In the genomic region with DNA sequence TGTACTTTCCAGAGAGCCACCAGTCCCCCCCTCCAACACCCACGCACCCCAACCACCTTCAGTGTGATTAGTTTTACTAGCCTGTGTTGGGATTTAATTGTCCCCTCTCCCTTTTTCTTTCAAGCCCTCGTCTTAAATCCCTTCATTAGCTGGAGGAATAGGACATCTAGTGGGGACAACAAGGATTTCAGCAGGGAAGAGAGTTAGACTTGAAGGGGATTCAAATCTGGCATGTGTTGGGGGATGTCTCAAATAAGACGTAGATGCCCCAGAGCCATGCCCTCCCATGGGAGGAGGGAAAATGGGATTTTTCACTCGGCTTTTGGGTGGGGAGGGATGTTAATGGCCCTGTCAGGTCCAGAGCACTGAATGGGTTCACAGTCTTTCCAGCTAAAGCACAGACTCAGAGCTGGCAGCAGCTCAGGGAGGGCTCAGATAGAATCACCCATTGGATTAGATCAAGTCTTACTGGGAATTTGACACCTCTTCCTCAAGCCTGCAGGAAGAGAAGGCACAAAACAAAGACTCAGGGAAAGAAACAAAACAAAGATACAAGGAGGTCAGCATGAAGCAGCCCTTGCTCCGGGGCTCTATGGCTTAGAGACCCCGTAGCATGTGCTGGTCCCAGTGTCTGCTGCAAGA, we compare ENCODE assay signal across 9 cellular contexts. TPM values are rescaled to one million over a fixed set of nuclear protein-coding genes. Genes with fewer than 3 reads are reported as not detected.
A peak's percentile ranks its signal among the peaks of the same experiment; 100 is the strongest.
DNase-seq lines count a peak whose midpoint lies in the region; ATAC-seq and TF ChIP-seq lines count a peak whose summit lies in the region.
"Had no signal": no experiment of that assay in that cellular context is flagged by ENCODE, and none has a peak within 500 bp of the region (broad histone marks: within the 10 kb centered on the region; RNA-seq: fewer than 3 reads in every experiment).

No MANE protein-coding gene starts in this region.

- no peak overlapping the region for H3K4me3 Mint-ChIP-seq in naive thymus-derived CD8-positive, alpha-beta T cell

- POLR2A ChIA-PET in naive thymus-derived CD8-positive, alpha-beta T cell (lab: Charles Lee): interaction anchor here (0.8 to 1.9 kb wide), 2 partner anchors 114 to 317 kb away, joined by 4 to 11 read pairs; no protein-coding TSS in a partner anchor

- WGBS in adrenal gland, 4 donors: 25 to 31% (median 28%) methylated on average over 6 of the region's 6 CpGs

- TF ChIP-seq CTCF in BE2C (IDR thresholded peaks at IDR 0.05; ENCODE audit: low read depth, low read length) (peak; percentile 78), adrenal gland (IDR thresholded peaks at IDR 0.05) (peak; percentile 19 to 52 (median 40))

- H3K27me3 ChIP-seq in BE2C (no peaks in the 10 kb centered on the region), adrenal gland (peaks cover 16% of the 10 kb centered on the region)

- H3K9me3 ChIP-seq in BE2C (no peaks in the 10 kb centered on the region), adrenal gland (replicated peaks in 1 of 3) (no peaks in the 10 kb centered on the region)

- H3K9me3 Mint-ChIP-seq in naive thymus-derived CD8-positive, alpha-beta T cell: no peaks in the 10 kb centered on the region

- no peak overlapping the region for H3K27ac ChIP-seq in adrenal gland

- intact Hi-C loops in adrenal gland (cut with DNase I): loop anchor here (2.0 to 10.0 kb wide), 7 partner anchors 218 to 506 kb away; partner anchors contain the start of gene TNNI2 (in 1 of the 2)

- H3K4me3 ChIP-seq in BE2C (ENCODE audit: low read depth, low read length) (no peak overlapping the region), adrenal gland (no peak overlapping the region)

- no peak for DNase-seq in BE2C
- peak; percentile 83 for DNase-seq in HuH-7 (ENCODE audit: low spot score)
- no peak for DNase-seq in adrenal gland
- peak; percentile 91 for DNase-seq in left kidney (ENCODE audit: low read depth, low spot score)
- no peak for DNase-seq in foreskin melanocyte
- DNase-seq in naive thymus-derived CD8-positive, alpha-beta T cell: no peak
- DNase-seq in T-helper 2 cell: no peak
- no peak for DNase-seq in putamen (ENCODE audit: low spot score)
- DNase-seq: cortex of kidney had no signal

- H3K36me3 Mint-ChIP-seq in naive thymus-derived CD8-positive, alpha-beta T cell: no peaks in the 10 kb centered on the region

- H3K27ac Mint-ChIP-seq in naive thymus-derived CD8-positive, alpha-beta T cell: peak overlapping the region in 1 of 10 donors; percentile 43

- H3K27me3 Mint-ChIP-seq in naive thymus-derived CD8-positive, alpha-beta T cell: peaks cover 12 to 60% (median 45%) of the 10 kb centered on the region in 5 donors

- no peak for ATAC-seq in naive thymus-derived CD8-positive, alpha-beta T cell

- peaks cover 27% of the 10 kb centered on the region for H3K4me1 ChIP-seq in BE2C
- peaks cover 0 to 6% of the 10 kb centered on the region in 2 donors for H3K4me1 ChIP-seq in adrenal gland (replicated peaks in 1 of 2)

- H3K36me3 ChIP-seq in BE2C: peaks cover 16% of the 10 kb centered on the region
- H3K36me3 ChIP-seq in adrenal gland (replicated peaks in 1 of 2): no peaks in the 10 kb centered on the region

- peaks cover 7 to 11% (median 7%) of the 10 kb centered on the region in 4 donors for H3K4me1 Mint-ChIP-seq in naive thymus-derived CD8-positive, alpha-beta T cell

- no peak for TF ChIP-seq POLR2A in adrenal gland (IDR thresholded peaks at IDR 0.05)

RNA-seq across cellular contexts. Expression of gene INS, which starts 10.7 kb away (rescaled TPM):
- polyA plus RNA-seq in BE2C (2012; ENCODE audit: insufficient read depth, insufficient read length, low read depth): not detected
- 1 to 10 TPM in 1 of 8 donors, under 1 TPM in 1, not detected in 6; 0.72 to 2.2 TPM for total RNA-seq in adrenal gland
- 10 to 100 TPM in 2 of 3 donors, not detected in 1; 10.9 to 45.2 TPM for polyA plus RNA-seq in adrenal gland
- total RNA-seq in naive thymus-derived CD8-positive, alpha-beta T cell: not detected
- not detected for polyA plus RNA-seq in naive thymus-derived CD8-positive, alpha-beta T cell

RNA-seq across cellular contexts. Expression of gene IGF2, which starts 11.1 kb away (rescaled TPM):
- 468 TPM for polyA plus RNA-seq in BE2C (2012; ENCODE audit: insufficient read depth, insufficient read length, low read depth)
- 100 to 1,000 TPM in 4 of 8 donors, 10 to 100 TPM in 4; 41.8 to 340 (median 118) TPM for total RNA-seq in adrenal gland
- polyA plus RNA-seq in adrenal gland: 100 to 1,000 TPM in 2 of 3 donors, 10 to 100 TPM in 1; 96.5 to 307 (median 102) TPM
- total RNA-seq in naive thymus-derived CD8-positive, alpha-beta T cell: not detected
- polyA plus RNA-seq in naive thymus-derived CD8-positive, alpha-beta T cell: not detected

RNA-seq across cellular contexts. Expression of gene TH, which starts 21.3 kb away (rescaled TPM):
- polyA plus RNA-seq in BE2C (2012; ENCODE audit: insufficient read depth, insufficient read length, low read depth): 141 TPM
- total RNA-seq in adrenal gland: 100 to 1,000 TPM in 3 of 8 donors, 10 to 100 TPM in 1, 1 to 10 TPM in 2, under 1 TPM in 1, not detected in 1; 0.54 to 433 (median 23.6) TPM
- polyA plus RNA-seq in adrenal gland: 1,000 to 10,000 TPM in 1 of 3 donors, 100 to 1,000 TPM in 1, 10 to 100 TPM in 1; 55.2 to 1,253 (median 194) TPM
- total RNA-seq in naive thymus-derived CD8-positive, alpha-beta T cell: not detected
- polyA plus RNA-seq in naive thymus-derived CD8-positive, alpha-beta T cell: not detected

Comparison
In these comparisons a context has a peak if more than half of its experiments do, and no peak if none do; other contexts are left out.
1. DNase-seq: peak in HuH-7 (single experiment) and left kidney (single experiment); none in BE2C (single experiment), adrenal gland (0 of 7), foreskin melanocyte (single experiment), naive thymus-derived CD8-positive, alpha-beta T cell (0 of 10), T-helper 2 cell (0 of 5) and putamen (single experiment).
2. RNA of gene IGF2, which starts 11.1 kb away (total RNA-seq): 41.8 to 340 TPM in adrenal gland; not detected in naive thymus-derived CD8-positive, alpha-beta T cell; every median in the first group is over 10 times any median in the second.